Comparison of ENCODE assay signal across 23 cellular contexts in the genomic region with DNA sequence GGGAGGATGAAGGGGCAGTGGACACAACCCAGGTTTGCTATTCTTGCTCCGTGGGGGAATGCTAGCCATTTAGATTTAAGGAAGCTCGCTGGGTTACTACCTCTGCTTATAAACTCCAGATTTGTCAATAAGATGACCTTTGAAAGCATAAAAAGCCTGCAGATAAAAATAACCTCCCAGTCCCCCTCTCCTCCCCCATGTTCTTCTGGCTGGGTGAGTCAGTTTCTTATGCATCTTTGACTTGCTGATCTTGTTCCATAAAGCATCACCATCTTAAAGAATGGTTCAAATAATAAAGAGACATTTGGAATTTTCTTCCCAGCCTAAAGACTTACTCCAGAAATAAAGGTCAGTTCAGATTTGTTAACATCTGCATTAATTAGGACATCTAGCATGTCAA.
DNase-seq lines count a peak whose midpoint lies in the region; ATAC-seq and TF ChIP-seq lines count a peak whose summit lies in the region.
"Had no signal": no experiment of that assay in that cellular context is flagged by ENCODE, and none has a peak within 500 bp of the region (broad histone marks: within the 10 kb centered on the region; RNA-seq: fewer than 3 reads in every experiment).

No MANE protein-coding gene starts in this region.

- H3K36me3 ChIP-seq in smooth muscle cell (ENCODE audit: low read depth) (no peaks in the 10 kb centered on the region), heart left ventricle (no peaks in the 10 kb centered on the region)
- H3K36me3 ChIP-seq: BE2C had no signal

- H3K4me2 ChIP-seq in smooth muscle cell: peak overlapping the region; percentile 25
- H3K4me2 ChIP-seq: A549 had no signal

- no peaks in the 10 kb centered on the region; the same call in 1 of the 2 replicates for H3K27me3 Mint-ChIP-seq in HFFc6 (ENCODE audit: insufficient read depth)

- H3K9me3 ChIP-seq in smooth muscle cell (replicated peaks; ENCODE audit: low read depth): no peaks in the 10 kb centered on the region
- no peaks in the 10 kb centered on the region for H3K9me3 ChIP-seq in heart left ventricle
- H3K9me3 ChIP-seq: A549 had no signal

- no peak overlapping the region for H3K27ac ChIP-seq in smooth muscle cell (ENCODE audit: low read depth)
- H3K27ac ChIP-seq in heart left ventricle: no peak overlapping the region
- H3K27ac ChIP-seq: A549, HL-60, RWPE1 had no signal

- H2AFZ ChIP-seq in smooth muscle cell (ENCODE audit: low read depth): no peak overlapping the region

- H3K4me1 Mint-ChIP-seq in HFFc6 (ENCODE audit: low read depth): peaks cover 66% of the 10 kb centered on the region

- intact Hi-C loops in heart left ventricle (cut with DNase I): no loop called here

- no peak overlapping the region for H3K4me3 ChIP-seq in choroid plexus epithelial cell (ENCODE audit: low read depth, low read length)
- no peak overlapping the region for H3K4me3 ChIP-seq in smooth muscle cell
- no peak overlapping the region for H3K4me3 ChIP-seq in heart left ventricle
- H3K4me3 ChIP-seq: A549, GM12878 had no signal

- H3K9ac ChIP-seq in smooth muscle cell (ENCODE audit: low read depth): no peak overlapping the region

- ATAC-seq in heart left ventricle: no peak
- ATAC-seq: A549, GM12878 had no signal

- WGBS in smooth muscle cell (ENCODE audit: low lambda C conversion rate): 46% methylated on average over 2 of the region's 2 CpGs
- 61 to 73% (median 69%) methylated on average over 2 of the region's 2 CpGs for WGBS in heart left ventricle, 4 donors

- DNase-seq in HFFc6 (peak; percentile 18), choroid plexus epithelial cell (ENCODE audit: low read depth) (peak; percentile 32), foreskin melanocyte (peak; percentile 42), smooth muscle cell (lab: John Stamatoyannopoulos, UW; ENCODE audit: unreplicated experiment) (no peak), nucleus accumbens (lab: John Stamatoyannopoulos, UW) (no peak), heart left ventricle (no peak)
- DNase-seq in activated CD4-positive, alpha-beta T cell treated with anti-CD3 and anti-CD28 coated beads for 4 hours: no peak
- DNase-seq: BE2C; DMS79; H7; KG1; NCI-H1105; NCI-H146; NCI-H2029; NCI-H226; NCI-H510A treated with DMSO at 0.1 percent for 48 hours; NCI-H774; NK-92 treated with Interleukin-12 subunit alpha and Interleukin-12 subunit beta, amount 100 ng/mL, for 24 hours; SHP77 treated with DMSO at 0.1 percent for 48 hours had no signal

- H3K4me3 Mint-ChIP-seq in HFFc6: peak overlapping the region; percentile 13; the same call in 1 of the 2 replicates

- TF ChIP-seq POLR2A in heart left ventricle (IDR thresholded peaks at IDR 0.05): no peak

- H3K27me3 ChIP-seq in smooth muscle cell (ENCODE audit: low read depth) (no peaks in the 10 kb centered on the region), heart left ventricle (no peaks in the 10 kb centered on the region)
- H3K27me3 ChIP-seq: BE2C had no signal

- peaks cover 8% of the 10 kb centered on the region for H3K36me3 Mint-ChIP-seq in HFFc6 (ENCODE audit: low read depth)

- H3K27ac Mint-ChIP-seq in HFFc6: peak overlapping the region; percentile 15; the same call in 1 of the 2 replicates

- H3K9me3 Mint-ChIP-seq in HFFc6: no peaks in the 10 kb centered on the region

- peaks cover 21% of the 10 kb centered on the region for H3K4me1 ChIP-seq in smooth muscle cell (ENCODE audit: low read depth)
- peaks cover 0 to 23% (median 13%) of the 10 kb centered on the region in 12 donors for H3K4me1 ChIP-seq in heart left ventricle

- no peaks in the 10 kb centered on the region for H3F3A ChIP-seq in smooth muscle cell (ENCODE audit: low read depth)

- peaks cover 9% of the 10 kb centered on the region for H4K20me1 ChIP-seq in smooth muscle cell (ENCODE audit: low read depth)

- no peak for TF ChIP-seq CTCF in HFFc6 (IDR thresholded peaks at IDR 0.05)
- no peak for TF ChIP-seq CTCF in choroid plexus epithelial cell (conservative IDR thresholded peaks at IDR 0.05; ENCODE audit: low read depth, low read length)
- TF ChIP-seq CTCF in smooth muscle cell (IDR thresholded peaks at IDR 0.05; ENCODE audit: borderline replicate concordance, insufficient read depth, poor library complexity, severe bottlenecking): no peak
- TF ChIP-seq CTCF in heart left ventricle (IDR thresholded peaks at IDR 0.05): no peak

- peaks cover 66% of the 10 kb centered on the region for H3K79me2 ChIP-seq in smooth muscle cell (ENCODE audit: low read depth)

Comparison
In these comparisons a context has a peak if more than half of its experiments do, and no peak if none do; other contexts are left out.
1. DNase-seq: peak in HFFc6 (single experiment), choroid plexus epithelial cell (single experiment) and foreskin melanocyte (single experiment); none in smooth muscle cell (single experiment), activated CD4-positive, alpha-beta T cell treated with anti-CD3 and anti-CD28 coated beads for 4 hours (0 of 2), nucleus accumbens (0 of 56) and heart left ventricle (0 of 5).